ENCODE assay signal across 29 cellular contexts in the genomic region with DNA sequence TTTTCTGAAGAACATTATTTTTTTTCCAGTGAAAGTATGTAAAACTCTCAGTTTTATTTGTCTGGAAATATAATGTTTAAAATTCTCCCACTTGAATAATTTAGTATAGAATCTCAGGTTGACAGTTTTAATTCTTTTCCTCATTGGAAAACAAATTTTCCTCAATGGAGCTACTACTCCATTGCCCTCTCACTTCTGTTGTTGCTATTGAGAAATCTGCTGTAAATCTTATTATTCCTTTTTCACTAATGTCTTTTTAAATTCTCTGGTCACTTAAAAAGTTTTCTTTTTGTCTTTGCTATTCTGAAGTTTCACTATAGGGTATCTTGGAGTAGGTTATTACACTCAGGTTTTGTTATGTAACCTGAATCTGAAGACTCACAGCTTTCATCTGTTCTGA.
"Had no signal": no experiment of that assay in that cellular context is flagged by ENCODE, and none has a peak within 500 bp of the region (broad histone marks: within the 10 kb centered on the region; RNA-seq: fewer than 3 reads in every experiment).

No MANE protein-coding gene starts in this region.

- ATAC-seq: effector memory CD8-positive, alpha-beta T cell; esophagus mucosa; foreskin keratinocyte; gastrocnemius medialis; gastroesophageal sphincter; heart left ventricle; heart right ventricle had no signal

- H3K27ac Mint-ChIP-seq: dendritic cell treated with granulocyte-macrophage colony-stimulating factor and Interleukin-4, amounts not matched to agents 40 ng/mL and 50 ng/mL, for 4 days; effector memory CD8-positive, alpha-beta T cell; endodermal cell had no signal

- H3K4me3 Mint-ChIP-seq: dendritic cell treated with granulocyte-macrophage colony-stimulating factor and Interleukin-4, amounts not matched to agents 40 ng/mL and 50 ng/mL, for 4 days; effector memory CD8-positive, alpha-beta T cell; endodermal cell had no signal

- H3K9me3 ChIP-seq: colonic mucosa had no signal

- H3K4me3 ChIP-seq: colonic mucosa, coronary artery, dorsolateral prefrontal cortex, esophagus muscularis mucosa, esophagus squamous epithelium, gastrocnemius medialis, gastroesophageal sphincter, heart left ventricle, heart right ventricle had no signal

- H3K27ac ChIP-seq: colonic mucosa, coronary artery, dorsolateral prefrontal cortex, epithelial cell of prostate, esophagus muscularis mucosa, esophagus squamous epithelium, foreskin keratinocyte, gastrocnemius medialis, gastroesophageal sphincter, heart left ventricle, heart right ventricle had no signal

- H3K27me3 ChIP-seq: colonic mucosa, dorsolateral prefrontal cortex, esophagus muscularis mucosa, esophagus squamous epithelium, foreskin keratinocyte, gastrocnemius medialis, gastroesophageal sphincter, heart left ventricle, heart right ventricle had no signal

- H3K4me1 ChIP-seq: colonic mucosa, esophagus muscularis mucosa, esophagus squamous epithelium, foreskin keratinocyte, gastrocnemius medialis, gastroesophageal sphincter, heart left ventricle, heart right ventricle had no signal

- DNase-seq: colonic mucosa; cortex of kidney; dermis blood vessel endothelial cell; dorsolateral prefrontal cortex; effector CD4-positive, alpha-beta T cell; effector CD8-positive, alpha-beta T cell; effector memory CD4-positive, alpha-beta T cell; effector memory CD8-positive, alpha-beta T cell; endodermal cell; erythroblast; esophagus squamous epithelium; foreskin fibroblast; foreskin keratinocyte; foreskin melanocyte; gastrocnemius medialis; glutamatergic neuron; head of caudate nucleus; heart left ventricle; heart right ventricle had no signal

- H3K36me3 ChIP-seq: colonic mucosa, esophagus muscularis mucosa, esophagus squamous epithelium, gastrocnemius medialis, gastroesophageal sphincter, heart left ventricle, heart right ventricle had no signal

- FAIRE-seq: colon, endometrium, endothelial cell of umbilical vein, frontal cortex had no signal

- H3K27me3 Mint-ChIP-seq: dendritic cell treated with granulocyte-macrophage colony-stimulating factor and Interleukin-4, amounts not matched to agents 40 ng/mL and 50 ng/mL, for 4 days; effector memory CD8-positive, alpha-beta T cell had no signal
